4 cellular contexts compared by ENCODE assay signal in genomic region chr5:128757560-128757959, GRCh38.
"Had no signal": no experiment of that assay in that cellular context is flagged by ENCODE, and none has a peak within 500 bp of the region (broad histone marks: within the 10 kb centered on the region; RNA-seq: fewer than 3 reads in every experiment).

No MANE protein-coding gene starts in this region.

- H3K4me3 ChIP-seq: GM23338 had no signal

- H2AFZ ChIP-seq: GM23338 had no signal

- ATAC-seq: GM23338 had no signal

- DNase-seq: H9, HCEC 1CT, IMR-90 had no signal

- H3K4me3 Mint-ChIP-seq: GM23338, H9 had no signal

- H3K4me1 Mint-ChIP-seq: GM23338, H9 had no signal

- H3K4me2 ChIP-seq: GM23338 had no signal

- H3K27ac Mint-ChIP-seq: GM23338, H9 had no signal

- H3K9me3 Mint-ChIP-seq: H9 had no signal
